ENCODE assay signal across 25 cellular contexts in genomic region chr5:150227606-150228273, GRCh38. TPM values are rescaled to one million over a fixed set of nuclear protein-coding genes. Genes with fewer than 3 reads are reported as not detected.
DNase-seq lines count a peak whose midpoint lies in the region; TF ChIP-seq lines count a peak whose summit lies in the region.
"Had no signal": no experiment of that assay in that cellular context is flagged by ENCODE, and none has a peak within 500 bp of the region (broad histone marks: within the 10 kb centered on the region; RNA-seq: fewer than 3 reads in every experiment).

No MANE protein-coding gene starts in this region.

- H3K27ac ChIP-seq in dorsolateral prefrontal cortex (peak overlapping the region in 39 of 59 donors; percentile 0 to 77 (median 40)), trophoblast cell (ENCODE audit: low read depth, low read length) (no peak overlapping the region), transverse colon (no peak overlapping the region)
- H3K27ac ChIP-seq: psoas muscle, upper lobe of left lung had no signal

- H2AK5ac ChIP-seq in trophoblast cell (ENCODE audit: low read length) = no peak overlapping the region

- no peak overlapping the region for H3K4me3 ChIP-seq in dorsolateral prefrontal cortex
- no peak overlapping the region for H3K4me3 ChIP-seq in trophoblast cell (ENCODE audit: low read depth, low read length)
- H3K4me3 ChIP-seq in transverse colon = no peak overlapping the region
- H3K4me3 ChIP-seq: psoas muscle, upper lobe of left lung had no signal

- H3K4ac ChIP-seq in trophoblast cell (ENCODE audit: low read depth, low read length) = no peak overlapping the region

- no peak overlapping the region for H4K12ac ChIP-seq in trophoblast cell (ENCODE audit: low read depth, low read length)

- no peak for TF ChIP-seq EP300 in transverse colon (IDR thresholded peaks at IDR 0.05; ENCODE audit: low read depth)

- TF ChIP-seq CTCF in dorsolateral prefrontal cortex (IDR thresholded peaks at IDR 0.05 in 54 of 56, conservative IDR thresholded peaks at IDR 0.05 in 2 of 56; ENCODE audit: low read depth in 1 of 56, partially characterized antibody in 56 of 56) (no peak), progenitor cell of endocrine pancreas (IDR thresholded peaks at IDR 0.05; ENCODE audit: unreplicated experiment) (no peak), transverse colon (IDR thresholded peaks at IDR 0.05) (no peak), GM13976 (IDR thresholded peaks at IDR 0.05; ENCODE audit: borderline replicate concordance, control extremely low read depth, extremely low read depth, insufficient read depth, missing control alignments) (no peak)

- H3K23ac ChIP-seq in trophoblast cell (ENCODE audit: low read length) = no peak overlapping the region

- no peak overlapping the region for H3K18ac ChIP-seq in trophoblast cell (ENCODE audit: low read length)

- no peaks in the 10 kb centered on the region for H3K27me3 ChIP-seq in dorsolateral prefrontal cortex
- no peaks in the 10 kb centered on the region for H3K27me3 ChIP-seq in trophoblast cell (ENCODE audit: insufficient read depth, low read length)
- H3K27me3 ChIP-seq in transverse colon = no peaks in the 10 kb centered on the region
- H3K27me3 ChIP-seq: upper lobe of left lung had no signal

- H3K4me3 Mint-ChIP-seq in progenitor cell of endocrine pancreas (ENCODE audit: low read depth) = no peak overlapping the region
- H3K4me3 Mint-ChIP-seq: H9; naive B cell; stimulated activated naive B cell treated with anti-CD40 and anti-IgM and Interleukin-4, amounts not matched to agents 10 μg/mL and 1 μg/mL and 100 μg/mL, for 72 hours had no signal

- no peaks in the 10 kb centered on the region for H3K9me3 ChIP-seq in trophoblast cell (ENCODE audit: insufficient read depth, low read depth, low read length)
- H3K9me3 ChIP-seq in transverse colon = no peaks in the 10 kb centered on the region
- H3K9me3 ChIP-seq: psoas muscle, upper lobe of left lung had no signal

- H3K14ac ChIP-seq in trophoblast cell (ENCODE audit: low read length) = no peak overlapping the region

- no peak overlapping the region for H2BK120ac ChIP-seq in trophoblast cell (ENCODE audit: insufficient read depth, low read length, poor library complexity)

- H3K27ac Mint-ChIP-seq in progenitor cell of endocrine pancreas = no peak overlapping the region
- H3K27ac Mint-ChIP-seq: CD4-positive, CD25-positive, alpha-beta regulatory T cell; H9; stimulated activated naive B cell treated with anti-CD40 and anti-IgM and Interleukin-4, amounts not matched to agents 10 μg/mL and 1 μg/mL and 100 μg/mL, for 72 hours had no signal

- no peaks in the 10 kb centered on the region for H3K4me1 Mint-ChIP-seq in progenitor cell of endocrine pancreas (ENCODE audit: low read depth)
- H3K4me1 Mint-ChIP-seq: CD4-positive, CD25-positive, alpha-beta regulatory T cell; naive B cell; stimulated activated naive B cell treated with anti-CD40 and anti-IgM and Interleukin-4, amounts not matched to agents 10 μg/mL and 1 μg/mL and 100 μg/mL, for 72 hours had no signal

- no peaks in the 10 kb centered on the region for H3K79me2 ChIP-seq in trophoblast cell (ENCODE audit: control insufficient read depth, insufficient read depth, low read length, poor library complexity)

- no peak overlapping the region for H3K9ac ChIP-seq in trophoblast cell (ENCODE audit: low read length)

- H4K91ac ChIP-seq in trophoblast cell (ENCODE audit: low read depth, low read length) = no peak overlapping the region

- no peaks in the 10 kb centered on the region for H3K36me3 ChIP-seq in trophoblast cell (ENCODE audit: control insufficient read depth in 1 of 2, insufficient read depth in 2 of 2, low read length in 2 of 2)
- no peaks in the 10 kb centered on the region for H3K36me3 ChIP-seq in transverse colon
- H3K36me3 ChIP-seq: upper lobe of left lung had no signal

- no peak overlapping the region for H2BK5ac ChIP-seq in trophoblast cell (ENCODE audit: low read depth, low read length, poor library complexity)

- peak; percentile 70 for DNase-seq in GM03348 (ENCODE audit: low spot score)
- DNase-seq in NCI-H146 (lab: John Stamatoyannopoulos, UW) = peak; percentile 64
- no peak for DNase-seq in dorsolateral prefrontal cortex
- DNase-seq in trophoblast cell = peak; percentile 75 to 85
- DNase-seq in progenitor cell of endocrine pancreas (ENCODE audit: low spot score, unreplicated experiment) = no peak
- no peak for DNase-seq in T-helper 9 cell
- DNase-seq in transverse colon = no peak
- no peak for DNase-seq in GM13976 (ENCODE audit: low spot score)
- DNase-seq: activated CD4-positive, CD25-positive, alpha-beta regulatory T cell treated with anti-CD3 and anti-CD28 coated beads, Interleukin-2, amount 50 U/mL, for 72 hours; activated effector memory CD4-positive, alpha-beta T cell treated with anti-CD3 and anti-CD28 coated beads, Interleukin-2, amount 50 U/mL, for 16 hours; amniotic stem cell; CD4-positive, CD25-positive, alpha-beta regulatory T cell; cerebellar nuclear complex; DMS79; H9; naive B cell; NCI-H187 treated with DMSO at 0.1 percent for 48 hours; NCI-H446 treated with DMSO at 0.1 percent for 48 hours; psoas muscle; SHP77 treated with DMSO at 0.1 percent for 48 hours; stimulated activated naive B cell treated with anti-CD40 and anti-IgM and Interleukin-4, amounts not matched to agents 10 μg/mL and 1 μg/mL and 100 μg/mL, for 72 hours; upper lobe of left lung had no signal

- no peak overlapping the region for H2BK12ac ChIP-seq in trophoblast cell (ENCODE audit: low read length)

- in situ Hi-C loops in transverse colon (cut with MboI; ENCODE audit: low pct_ligation_motif_present in 1 of 4, low pct_unique_long_range_greater_than_20kb in 1 of 4, low sequenced_read_pairs in 3 of 4) (no loop called here), GM13976 (cut with MboI; ENCODE audit: low sequenced_read_pairs, unreplicated experiment) (no loop called here)

- no peaks in the 10 kb centered on the region for H3K9me3 Mint-ChIP-seq in progenitor cell of endocrine pancreas (ENCODE audit: low read depth)
- H3K9me3 Mint-ChIP-seq: CD4-positive, CD25-positive, alpha-beta regulatory T cell; H9; naive B cell; stimulated activated naive B cell treated with anti-CD40 and anti-IgM and Interleukin-4, amounts not matched to agents 10 μg/mL and 1 μg/mL and 100 μg/mL, for 72 hours had no signal

- intact Hi-C loops in dorsolateral prefrontal cortex (cut with DNase I) (no loop called here), transverse colon (cut with DNase I; ENCODE audit: low total_unique reads) (no loop called here)

- H3K27me3 Mint-ChIP-seq in progenitor cell of endocrine pancreas = no peaks in the 10 kb centered on the region

- H3K4me2 ChIP-seq in trophoblast cell (ENCODE audit: low read length) = no peak overlapping the region

- no peak for TF ChIP-seq POLR2A in transverse colon (IDR thresholded peaks at IDR 0.05)

- H3K36me3 Mint-ChIP-seq in progenitor cell of endocrine pancreas (ENCODE audit: insufficient read depth) = no peaks in the 10 kb centered on the region
- H3K36me3 Mint-ChIP-seq: CD4-positive, CD25-positive, alpha-beta regulatory T cell; naive B cell; stimulated activated naive B cell treated with anti-CD40 and anti-IgM and Interleukin-4, amounts not matched to agents 10 μg/mL and 1 μg/mL and 100 μg/mL, for 72 hours had no signal

- H3K79me1 ChIP-seq in trophoblast cell (ENCODE audit: low read length) = no peaks in the 10 kb centered on the region

- WGBS in trophoblast cell (ENCODE audit: extremely low coverage, insufficient coverage, insufficient read length) = no CpG with 5 or more reads among the region's 11 CpGs
- WGBS in transverse colon (ENCODE audit: low coverage in 1 of 2), 2 donors = 86% methylated on average over 10 of the region's 11 CpGs; no CpG with 5 or more reads in 1 of the 2 donors

- no peak overlapping the region for H4K8ac ChIP-seq in trophoblast cell (ENCODE audit: low read depth, low read length)

- H3K4me1 ChIP-seq in trophoblast cell (ENCODE audit: control insufficient read depth in 1 of 2, insufficient read depth in 2 of 2, low read length in 2 of 2) (no peaks in the 10 kb centered on the region), transverse colon (no peaks in the 10 kb centered on the region)
- H3K4me1 ChIP-seq: psoas muscle, upper lobe of left lung had no signal

- no peak overlapping the region for H2AFZ ChIP-seq in trophoblast cell (ENCODE audit: insufficient read depth, low read length, poor library complexity)

RNA-seq across cellular contexts. Expression of gene SLC6A7, which starts 37.9 kb away (rescaled TPM):
- 10 to 100 TPM; 11.5 to 82.1 (median 47.8) TPM for total RNA-seq in dorsolateral prefrontal cortex
- 0.01 and 0.03 TPM in 2 replicates for polyA plus RNA-seq in trophoblast cell (2013)
- total RNA-seq in progenitor cell of endocrine pancreas = not detected in 2 replicates
- total RNA-seq in transverse colon = 10 to 100 TPM; 19.5 to 67.7 (median 21.3) TPM
- total RNA-seq: CD4-positive, CD25-positive, alpha-beta regulatory T cell; glomerular endothelial cell; H9; HT1080; psoas muscle; T-helper 2 cell treated with Interferon-gamma antibody and Interleukin-4, amounts not matched to agents 100 ng/mL and 5 ng/mL, for 36 hours had no signal
- polyA plus RNA-seq: CD4-positive, CD25-positive, alpha-beta regulatory T cell; psoas muscle had no signal

Comparison
In these comparisons a context has a peak if more than half of its experiments do, and no peak if none do; other contexts are left out.
1. DNase-seq: peak in GM03348 (single experiment), NCI-H146 (single experiment) and trophoblast cell (2 of 2); none in dorsolateral prefrontal cortex (0 of 10), progenitor cell of endocrine pancreas (single experiment), T-helper 9 cell (single experiment), transverse colon (single experiment) and GM13976 (single experiment).
2. H3K27ac ChIP-seq: peak in dorsolateral prefrontal cortex (39 of 59); none in trophoblast cell (single experiment) and transverse colon (0 of 4).
3. RNA of gene SLC6A7, which starts 37.9 kb away (total RNA-seq): 11.5 to 82.1 TPM in dorsolateral prefrontal cortex and 19.5 to 67.7 TPM in transverse colon; not detected in progenitor cell of endocrine pancreas; every median in the first group is over 10 times any median in the second.